8 cellular contexts compared by ENCODE assay signal in the genomic region with DNA sequence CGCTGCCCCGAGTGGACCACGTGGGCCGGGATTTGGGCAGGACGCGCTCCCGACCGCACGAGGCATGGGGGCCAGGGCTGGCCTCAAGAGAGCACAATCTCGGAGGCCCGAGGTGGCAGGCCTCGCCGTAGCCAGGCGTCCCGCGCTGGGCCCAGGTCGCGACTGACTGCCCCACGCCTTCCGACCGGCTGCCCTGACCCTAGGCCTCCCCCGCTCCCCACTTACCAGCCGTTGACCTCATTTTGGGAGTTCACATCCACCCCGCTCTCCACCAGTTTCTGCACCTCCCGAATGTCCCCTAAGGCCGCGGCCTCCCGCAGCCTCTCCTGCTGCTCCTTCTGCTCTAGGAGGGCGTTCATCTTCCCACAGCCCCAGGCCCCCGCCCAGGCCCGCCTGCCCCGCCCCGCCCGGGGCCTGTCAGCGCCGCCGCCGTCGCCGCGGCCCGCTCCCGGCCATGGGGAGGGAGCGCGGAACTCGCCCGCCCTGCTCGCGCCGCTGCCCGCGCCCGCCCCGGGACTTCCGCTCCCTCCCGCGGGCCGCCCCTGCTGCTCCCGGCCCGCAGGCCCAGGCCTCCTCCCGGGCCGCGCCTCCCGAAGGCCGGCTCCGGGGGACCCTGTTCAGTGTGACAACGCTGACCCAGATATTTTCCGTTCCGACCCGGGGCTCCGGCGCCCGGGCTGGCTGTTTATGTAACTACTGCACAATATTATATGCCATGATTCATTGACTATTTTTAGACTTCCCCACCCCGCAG. TPM values are rescaled to one million over a fixed set of nuclear protein-coding genes. Genes with fewer than 3 reads are reported as not detected.
A peak's percentile ranks its signal among the peaks of the same experiment; 100 is the strongest.
DNase-seq lines count a peak whose midpoint lies in the region; ATAC-seq lines count a peak whose summit lies in the region.

ANKRD40 (minus strand) TSS at position 619 of the 754 bp plus-strand sequence; CDS start at position 359, 260 bp downstream.

- DNase-seq in Ammon's horn (ENCODE audit: low spot score) (peak; percentile 84), GM19238 (ENCODE audit: insufficient read length, low spot score) (peak; percentile 69), NCI-H510A (lab: John Stamatoyannopoulos, UW) (peak; percentile 85), cerebellum (ENCODE audit: low spot score) (peak; percentile 94), kidney glomerular epithelial cell (lab: John Stamatoyannopoulos, UW) (peak; percentile 87)
- peak; percentile 81 to 85 for DNase-seq in activated CD4-positive, alpha-beta T cell treated with anti-CD3 and anti-CD28 coated beads for 24 hours (ENCODE audit: low read depth in 2 of 2)
- DNase-seq in stimulated activated CD4-positive, alpha-beta T cell treated with anti-CD3 and anti-CD28 coated beads, Interleukin-15, amount 100 ng/mL, for 48 hours (ENCODE audit: low read depth in 2 of 2) = peak; percentile 84 to 87

- peak; percentile 79 for ATAC-seq in HG03439 (IDR thresholded peaks at IDR 0.05; ENCODE audit: unreplicated experiment)

RNA-seq across cellular contexts. Expression of gene ANKRD40, which starts in this region (rescaled TPM):
- 22.2 TPM for total RNA-seq in cerebellum

Comparison
In these comparisons a context has a peak if more than half of its experiments do, and no peak if none do; other contexts are left out.
1. Peak in every context shown above with its lines: DNase-seq and ATAC-seq.